Comparison of ENCODE assay signal across 18 cellular contexts in the genomic region with DNA sequence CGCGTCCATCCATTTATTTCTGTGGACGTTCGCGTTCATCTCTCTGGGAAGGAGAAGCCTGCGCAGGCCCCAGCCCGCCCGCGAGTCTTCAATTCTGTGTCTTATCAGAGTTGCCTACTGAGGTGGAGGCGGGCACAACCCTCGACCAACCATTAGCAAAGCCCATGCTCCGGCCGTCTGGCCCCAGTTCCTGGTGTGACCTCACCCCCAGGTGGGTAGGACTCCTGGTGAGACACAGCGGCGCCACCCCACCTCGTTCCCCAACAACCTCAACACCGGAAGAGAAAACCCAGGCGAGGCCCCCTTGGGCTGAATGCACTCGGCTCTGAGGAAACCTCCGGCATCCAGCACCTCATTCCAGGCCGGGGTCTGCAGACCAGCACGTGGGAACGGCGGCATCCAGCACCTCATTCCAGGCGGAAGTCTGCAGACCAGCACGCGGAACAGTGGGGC. TPM values are rescaled to one million over a fixed set of nuclear protein-coding genes. Genes with fewer than 3 reads are reported as not detected.
DNase-seq lines count a peak whose midpoint lies in the region; ATAC-seq, FAIRE-seq and TF ChIP-seq lines count a peak whose summit lies in the region.
"Had no signal": no experiment of that assay in that cellular context is flagged by ENCODE, and none has a peak within 500 bp of the region (broad histone marks: within the 10 kb centered on the region; RNA-seq: fewer than 3 reads in every experiment).

No MANE protein-coding gene starts in this region.

- H4K20me1 ChIP-seq in H1 (replicated peaks in 1 of 2; ENCODE audit: control insufficient read depth in 1 of 2, insufficient read depth in 2 of 2, low read length in 2 of 2) = peaks cover 50 to 51% of the 10 kb centered on the region in 2 experiments
- peaks cover 9% of the 10 kb centered on the region; the same call in 1 of the 2 replicates for H4K20me1 ChIP-seq in OCI-LY7 (ENCODE audit: insufficient read depth, low read length)

- no peak overlapping the region for H3K4ac ChIP-seq in H1 (replicated peaks; ENCODE audit: insufficient read length, low read depth, low read length)

- no peak overlapping the region for H3K56ac ChIP-seq in H1 (replicated peaks; ENCODE audit: insufficient read length, low read depth, low read length)

- no peaks in the 10 kb centered on the region for H3K27me3 Mint-ChIP-seq in stimulated activated naive CD8-positive, alpha-beta T cell treated with anti-CD3 and anti-CD28 coated beads, Interleukin-15, amount 100 ng/mL, for 72 hours
- H3K27me3 Mint-ChIP-seq in nephron progenitor cell (ENCODE audit: low read depth, poor library complexity) = no peaks in the 10 kb centered on the region

- H2BK15ac ChIP-seq in H1 (ENCODE audit: low read length) = no peak overlapping the region

- no peak overlapping the region for H2BK12ac ChIP-seq in H1 (ENCODE audit: low read depth, low read length)

- no peak overlapping the region for H3K18ac ChIP-seq in H1 (ENCODE audit: extremely low read depth, low read length)

- H3K9ac ChIP-seq in H1 (replicated peaks in 1 of 4; ENCODE audit: extremely low read depth in 1 of 4, low read depth in 3 of 4, low read length in 3 of 4) = no peak overlapping the region
- H3K9ac ChIP-seq: KMS-11 had no signal

- H3K4me2 ChIP-seq in H1 (ENCODE audit: insufficient read depth in 1 of 2, low read depth in 2 of 2, low read length in 2 of 2) (no peak overlapping the region), OCI-LY7 (ENCODE audit: low read length) (no peak overlapping the region)
- H3K4me2 ChIP-seq: KMS-11 had no signal

- H4K91ac ChIP-seq in H1 (replicated peaks; ENCODE audit: insufficient read length, low read length) = no peak overlapping the region

- FAIRE-seq in H1 (lab: Jason Lieb, UNC) = no peak
- FAIRE-seq: urothelium cell line had no signal

- H3K9me2 ChIP-seq in OCI-LY7 (ENCODE audit: insufficient read depth, low read length) = no peaks in the 10 kb centered on the region

- H3K23ac ChIP-seq in H1 (ENCODE audit: insufficient read length) = no peak overlapping the region

- no peaks in the 10 kb centered on the region; a peak in 1 of 7 replicates for H3K27me3 ChIP-seq in H1 (replicated peaks in 1 of 4; ENCODE audit: control insufficient read depth in 3 of 4, extremely low read depth in 1 of 4, insufficient read depth in 3 of 4, low read length in 3 of 4)

- H3K27ac ChIP-seq in H1 (ENCODE audit: low read depth, low read length) = no peak overlapping the region
- H3K27ac ChIP-seq in OCI-LY7 (ENCODE audit: low read depth, low read length, poor library complexity, severe bottlenecking) = no peak overlapping the region
- H3K27ac ChIP-seq: KMS-11, RWPE1, skin epidermis had no signal

- WGBS in H1 (ENCODE audit: extremely low coverage in 1 of 2, insufficient coverage in 1 of 2, insufficient read length in 1 of 2, insufficient replicate concordance in 2 of 2, low coverage in 1 of 2, low lambda C conversion rate in 2 of 2, missing lambda C conversion rate in 1 of 2), 2 experiments = 87% methylated on average over 24 of the region's 27 CpGs; no CpG with 5 or more reads in 1 of the 2 experiments

- H3K23me2 ChIP-seq in H1 (ENCODE audit: low read depth, low read length) = no peaks in the 10 kb centered on the region

- H3K79me1 ChIP-seq in H1 (ENCODE audit: low read depth, low read length) = peaks cover 10% of the 10 kb centered on the region

- BruUV-seq in OCI-LY7 (replicated peaks; lab: Mats Ljungman, UMichigan) = no TSS peak

- no peak for TF ChIP-seq POLR2A in H1 (IDR thresholded peaks at IDR 0.05; ENCODE audit: control extremely low read depth in 1 of 2, low read depth in 2 of 2, low read length in 2 of 2)

- H3K79me2 ChIP-seq in H1 (ENCODE audit: control insufficient read depth in 1 of 2, insufficient read depth in 2 of 2, low read length in 2 of 2) (peaks cover 26 to 88% of the 10 kb centered on the region in 2 experiments), OCI-LY7 (ENCODE audit: insufficient read depth, low read depth, low read length) (peaks cover 54% of the 10 kb centered on the region)

- TF ChIP-seq EP300 in H1 (IDR thresholded peaks at IDR 0.05; ENCODE audit: borderline replicate concordance in 1 of 2, low read depth in 2 of 2, low read length in 2 of 2) = no peak

- H4K5ac ChIP-seq in H1 (ENCODE audit: insufficient read length, low read depth, low read length) = no peak overlapping the region

- no peaks in the 10 kb centered on the region for H3K9me3 Mint-ChIP-seq in stimulated activated naive CD8-positive, alpha-beta T cell treated with anti-CD3 and anti-CD28 coated beads, Interleukin-15, amount 100 ng/mL, for 72 hours
- H3K9me3 Mint-ChIP-seq in nephron progenitor cell = no peaks in the 10 kb centered on the region
- H3K9me3 Mint-ChIP-seq: T-helper 1 cell treated with Interleukin-12 subunit alpha and Interleukin-12 subunit beta and Interleukin-4 antibody, amounts not matched to agents 30 μg/mL and 1 μg/mL, for 36 hours had no signal

- peaks cover 80% of the 10 kb centered on the region for H3K4me1 Mint-ChIP-seq in stimulated activated naive CD8-positive, alpha-beta T cell treated with anti-CD3 and anti-CD28 coated beads, Interleukin-15, amount 100 ng/mL, for 72 hours
- H3K4me1 Mint-ChIP-seq in nephron progenitor cell = peaks cover 56% of the 10 kb centered on the region

- peak overlapping the region in 1 of 2 donors; percentile 94 for H3K27ac Mint-ChIP-seq in stimulated activated naive CD8-positive, alpha-beta T cell treated with anti-CD3 and anti-CD28 coated beads, Interleukin-15, amount 100 ng/mL, for 72 hours
- peak overlapping the region; percentile 95 for H3K27ac Mint-ChIP-seq in nephron progenitor cell
- H3K27ac Mint-ChIP-seq: T-helper 1 cell treated with Interleukin-12 subunit alpha and Interleukin-12 subunit beta and Interleukin-4 antibody, amounts not matched to agents 30 μg/mL and 1 μg/mL, for 36 hours had no signal

- H3K36me3 ChIP-seq in H1 (ENCODE audit: control insufficient read depth in 2 of 4, insufficient read depth in 4 of 4, low read length in 3 of 4) (peaks cover 2 to 6% (median 3%) of the 10 kb centered on the region in 4 experiments; a peak in 6 of 8 replicates), OCI-LY7 (ENCODE audit: insufficient read depth, low read length) (peaks cover 31% of the 10 kb centered on the region)

- no peak overlapping the region for H3K14ac ChIP-seq in H1 (ENCODE audit: insufficient read length)

- H3K4me3 ChIP-seq in H1 (ENCODE audit: extremely low read depth in 1 of 4, insufficient read depth in 2 of 4, low read depth in 3 of 4, low read length in 4 of 4) (no peak overlapping the region), OCI-LY7 (ENCODE audit: low read depth, low read length, poor library complexity, severe bottlenecking) (no peak overlapping the region)
- H3K4me3 ChIP-seq: skin epidermis had no signal

- peak overlapping the region; percentile 7 to 65 for H3K4me3 Mint-ChIP-seq in stimulated activated naive CD8-positive, alpha-beta T cell treated with anti-CD3 and anti-CD28 coated beads, Interleukin-15, amount 100 ng/mL, for 72 hours
- no peak overlapping the region for H3K4me3 Mint-ChIP-seq in nephron progenitor cell
- H3K4me3 Mint-ChIP-seq: T-helper 1 cell treated with Interleukin-12 subunit alpha and Interleukin-12 subunit beta and Interleukin-4 antibody, amounts not matched to agents 30 μg/mL and 1 μg/mL, for 36 hours had no signal

- CTCF ChIA-PET in H1 (lab: Charles Lee; ENCODE audit: partially characterized antibody) (interaction anchor here (1.2 to 2.6 kb wide), 5 partner anchors 12 to 68 kb away, joined by 3 to 12 read pairs (median 5); partner anchors contain the start of gene ZNF444), OCI-LY7 (lab: Charles Lee; ENCODE audit: unreplicated experiment) (no interaction called here)

- no peak for TF ChIP-seq CTCF in H1 (IDR thresholded peaks at IDR 0.05; ENCODE audit: control extremely low read depth in 1 of 3, insufficient read depth in 1 of 3, low read depth in 1 of 3, low read length in 3 of 3)
- TF ChIP-seq CTCF in nephron progenitor cell (IDR thresholded peaks at IDR 0.05) = no peak
- no peak for TF ChIP-seq CTCF in OCI-LY7 (conservative IDR thresholded peaks at IDR 0.05; ENCODE audit: low read length)

- ATAC-seq in stimulated activated naive CD8-positive, alpha-beta T cell treated with anti-CD3 and anti-CD28 coated beads, Interleukin-15, amount 100 ng/mL, for 72 hours = no peak
- ATAC-seq in stimulated activated naive CD8-positive, alpha-beta T cell treated with anti-CD3 and anti-CD28 coated beads, Interleukin-15, Interleukin-2, amounts not matched to agents 100 U/mL and 50 U/mL, for 24 hours = no peak
- ATAC-seq in GM18861 (IDR thresholded peaks at IDR 0.05; ENCODE audit: unreplicated experiment) = no peak

- intact Hi-C loops in OCI-LY7 (cut with micrococcal nuclease; ENCODE audit: unreplicated experiment) = no loop called here

- no peak for TF ChIP-seq RAD21 in H1 (IDR thresholded peaks at IDR 0.05 in 1 of 2, conservative IDR thresholded peaks at IDR 0.05 in 1 of 2; ENCODE audit: low read depth in 2 of 2, low read length in 2 of 2)

- no peak for DNase-seq in stimulated activated naive CD8-positive, alpha-beta T cell treated with anti-CD3 and anti-CD28 coated beads, Interleukin-15, amount 100 ng/mL, for 72 hours
- no peak for DNase-seq in stimulated activated naive CD8-positive, alpha-beta T cell treated with anti-CD3 and anti-CD28 coated beads, Interleukin-15, Interleukin-2, amounts not matched to agents 100 U/mL and 50 U/mL, for 24 hours
- DNase-seq in H1 (ENCODE audit: low read depth in 1 of 2, low spot score in 2 of 2) = no peak
- DNase-seq in nephron progenitor cell = no peak
- DNase-seq in NK-92 (lab: John Stamatoyannopoulos, UW; ENCODE audit: unreplicated experiment) = no peak
- no peak for DNase-seq in OCI-LY7 (ENCODE audit: low spot score)
- DNase-seq in Kasumi-1 (lab: John Stamatoyannopoulos, UW) = no peak
- DNase-seq: activated CD4-positive, alpha-beta T cell treated with anti-CD3 and anti-CD28 coated beads, Interleukin-2, amount 50 U/mL, for 4 hours; activated naive CD4-positive, alpha-beta T cell; DMS79 treated with DMSO at 0.1 percent for 48 hours; NCI-H187; NCI-H748 treated with DMSO at 0.1 percent for 48 hours had no signal

- H2BK5ac ChIP-seq in H1 (ENCODE audit: low read depth, low read length) = 0 out of 2 replicates have a peak overlapping the region, but pooled peaks have one; percentile 35

- H2BK20ac ChIP-seq in H1 (ENCODE audit: low read length) = no peak overlapping the region

- H3K36me3 Mint-ChIP-seq in nephron progenitor cell (ENCODE audit: low read depth) = peaks cover 26% of the 10 kb centered on the region

- no peak overlapping the region for H2AK5ac ChIP-seq in H1 (ENCODE audit: low read depth, low read length)

- peak overlapping the region; percentile 40; the same call in 1 of the 2 replicates for H4K8ac ChIP-seq in H1 (ENCODE audit: extremely low read depth, insufficient read depth, low read length)

- POLR2A ChIA-PET in H1 (lab: Charles Lee; ENCODE audit: partially characterized antibody) = interaction anchor here (2.0 to 6.0 kb wide), 2 partner anchors 13 to 41 kb away, joined by 5 to 51 read pairs; partner anchors contain the start of gene ZNF787
- POLR2A ChIA-PET in OCI-LY7 (lab: Charles Lee) = no interaction called here

- peaks cover 0 to 33% (median 23%) of the 10 kb centered on the region in 4 experiments; a peak in 6 of 7 replicates for H3K4me1 ChIP-seq in H1 (replicated peaks in 1 of 4; ENCODE audit: control insufficient read depth in 3 of 4, insufficient read depth in 4 of 4, low read length in 3 of 4)
- H3K4me1 ChIP-seq in OCI-LY7 (ENCODE audit: insufficient read depth, low read length, poor library complexity, severe bottlenecking) = peaks cover 12% of the 10 kb centered on the region

- H3K9me3 ChIP-seq in H1 (ENCODE audit: insufficient read depth in 2 of 2, low read depth in 1 of 2, low read length in 1 of 2) (no peaks in the 10 kb centered on the region), OCI-LY7 (ENCODE audit: low read length) (no peaks in the 10 kb centered on the region)

- H2AFZ ChIP-seq in H1 (ENCODE audit: low read length) (no peak overlapping the region), OCI-LY7 (ENCODE audit: low read length) (no peak overlapping the region)

- no peak overlapping the region for H2BK120ac ChIP-seq in H1 (replicated peaks; ENCODE audit: low read depth, low read length)

RNA-seq across cellular contexts. Expression of gene ZNF787, which starts 14.7 kb away (rescaled TPM):
- total RNA-seq in H1 (2021; fragmentation: NEBNext Ultra II Directional; extraction: Animal tissue kit (Norgen Biotek cat#: 25700)) = 56.0 and 57.3 TPM in 2 replicates
- 19.7 and 37.8 TPM in 2 replicates for polyA plus RNA-seq in H1 (2011; rRNA removed)
- polyA plus RNA-seq in H1 (2011; cell fraction: cytosol; rRNA removed) = 31.1 TPM
- 44.7 TPM for polyA plus RNA-seq in H1 (2011; cell fraction: nucleus; rRNA removed)
- polyA plus RNA-seq in H1 (2012, experiment 1 of 2) = 24.6 to 37.3 TPM (median 32.1 TPM) in 4 replicates
- polyA plus RNA-seq in H1 (2012, experiment 2 of 2) = 26.0 TPM
- 35.4 TPM for polyA plus RNA-seq in H1 (2013, experiment 1 of 2)
- polyA plus RNA-seq in H1 (2013, experiment 2 of 2) = 34.1 TPM
- polyA minus RNA-seq in H1 (2011; rRNA and poly(A)+ RNA removed) = 7.3 and 7.9 TPM in 2 replicates
- polyA minus RNA-seq in H1 (2011; cell fraction: cytosol; rRNA and poly(A)+ RNA removed) = 37.4 TPM
- 25.1 TPM for polyA minus RNA-seq in H1 (2011; cell fraction: nucleus; rRNA and poly(A)+ RNA removed)
- total RNA-seq in OCI-LY7 (2014; rRNA removed; shearing (Covaris generic)) = 30.6 and 36.5 TPM in 2 replicates
- total RNA-seq in OCI-LY7 (2022) = 31.7 and 35.6 TPM in 2 replicates

RNA-seq across cellular contexts. Expression of gene ZNF444, which starts 34.7 kb away (rescaled TPM):
- total RNA-seq in H1 (2021; fragmentation: NEBNext Ultra II Directional; extraction: Animal tissue kit (Norgen Biotek cat#: 25700)) = 46.9 and 49.5 TPM in 2 replicates
- 54.5 and 87.3 TPM in 2 replicates for polyA plus RNA-seq in H1 (2011; rRNA removed)
- polyA plus RNA-seq in H1 (2011; cell fraction: cytosol; rRNA removed) = 52.7 TPM
- polyA plus RNA-seq in H1 (2011; cell fraction: nucleus; rRNA removed) = 82.7 TPM
- 29.2 to 41.5 TPM (median 39.9 TPM) in 4 replicates for polyA plus RNA-seq in H1 (2012, experiment 1 of 2)
- 29.3 TPM for polyA plus RNA-seq in H1 (2012, experiment 2 of 2)
- polyA plus RNA-seq in H1 (2013, experiment 1 of 2) = 29.2 TPM
- polyA plus RNA-seq in H1 (2013, experiment 2 of 2) = 27.9 TPM
- 4.0 and 7.3 TPM in 2 replicates for polyA minus RNA-seq in H1 (2011; rRNA and poly(A)+ RNA removed)
- polyA minus RNA-seq in H1 (2011; cell fraction: cytosol; rRNA and poly(A)+ RNA removed) = 20.0 TPM
- polyA minus RNA-seq in H1 (2011; cell fraction: nucleus; rRNA and poly(A)+ RNA removed) = 22.2 TPM
- total RNA-seq in OCI-LY7 (2014; rRNA removed; shearing (Covaris generic)) = 22.0 and 41.7 TPM in 2 replicates
- total RNA-seq in OCI-LY7 (2022) = 21.8 and 25.3 TPM in 2 replicates
